ENCODE assay signal across 20 cellular contexts in genomic region chr17:27990979-27991378, GRCh38.
"Had no signal": no experiment of that assay in that cellular context is flagged by ENCODE, and none has a peak within 500 bp of the region (broad histone marks: within the 10 kb centered on the region; RNA-seq: fewer than 3 reads in every experiment).

No MANE protein-coding gene starts in this region.

- DNase-seq: hippocampal formation; kidney glomerular epithelial cell; left colon; left ventricle myocardium inferior; mesendoderm; naive thymus-derived CD4-positive, alpha-beta T cell; ovary; right lobe of liver; stimulated activated CD4-positive, alpha-beta T cell treated with anti-CD3 and anti-CD28 coated beads, Interleukin-2, amount 100 ng/mL, for 24 hours; stimulated activated CD4-positive, alpha-beta T cell treated with anti-CD3 and anti-CD28 coated beads, Interleukin-4, amount 100 ng/mL, for 1 hour; stimulated activated naive B cell treated with anti-CD40 and anti-IgM and Interleukin-4, amounts not matched to agents 10 μg/mL and 1 μg/mL and 100 μg/mL, for 72 hours; stimulated activated naive CD8-positive, alpha-beta T cell treated with anti-CD3 and anti-CD28 coated beads, Interleukin-15, Interleukin-2, amounts not matched to agents 100 U/mL and 50 U/mL, for 24 hours; stomach; uterus had no signal

- H3K27ac ChIP-seq: left ventricle myocardium inferior, ovary, right atrium auricular region, right lobe of liver, suprapubic skin, tibial nerve, uterus had no signal

- H3K9me3 ChIP-seq: left ventricle myocardium inferior, ovary, right atrium auricular region, right lobe of liver, stomach, suprapubic skin, tibial nerve, uterus had no signal

- H3K27me3 ChIP-seq: ovary, right atrium auricular region, right lobe of liver, tibial nerve, uterus had no signal

- H3K36me3 ChIP-seq: left ventricle myocardium inferior, ovary, right atrium auricular region, right lobe of liver, stomach, suprapubic skin, tibial nerve, uterus had no signal

- ATAC-seq: naive thymus-derived CD4-positive, alpha-beta T cell; natural killer cell treated with Interleukin-12 subunit alpha and Interleukin-12 subunit beta and Interleukin-15 and Interleukin-18, amount 100 ng/mL, for 72 hours; right lobe of liver; stimulated activated naive B cell treated with anti-CD40 and anti-IgM and Interleukin-4, amounts not matched to agents 10 μg/mL and 1 μg/mL and 100 μg/mL, for 72 hours; stimulated activated naive CD8-positive, alpha-beta T cell treated with anti-CD3 and anti-CD28 coated beads, Interleukin-15, Interleukin-2, amounts not matched to agents 100 U/mL and 50 U/mL, for 24 hours had no signal

- H3K4me1 ChIP-seq: right lobe of liver, stomach, suprapubic skin, uterus had no signal

- H3K4me3 ChIP-seq: left ventricle myocardium inferior, lung, ovary, right atrium auricular region, right lobe of liver, smooth muscle cell, stomach, suprapubic skin, tibial nerve, uterus had no signal
